14 cellular contexts compared by ENCODE assay signal in genomic region chr5:168972650-168973241, GRCh38.
"Had no signal": no experiment of that assay in that cellular context is flagged by ENCODE, and none has a peak within 500 bp of the region (broad histone marks: within the 10 kb centered on the region; RNA-seq: fewer than 3 reads in every experiment).

No MANE protein-coding gene starts in this region.

- H3K27ac ChIP-seq: stomach, thoracic aorta had no signal

- H3K36me3 Mint-ChIP-seq: naive thymus-derived CD4-positive, alpha-beta T cell had no signal

- H3K4me1 Mint-ChIP-seq: naive thymus-derived CD4-positive, alpha-beta T cell had no signal

- H3K36me3 ChIP-seq: stomach, thoracic aorta had no signal

- ATAC-seq: esophagus mucosa; naive thymus-derived CD4-positive, alpha-beta T cell had no signal

- H3K9me3 ChIP-seq: stomach, thoracic aorta had no signal

- H3K27me3 ChIP-seq: stomach had no signal

- H3K4me3 Mint-ChIP-seq: naive thymus-derived CD4-positive, alpha-beta T cell; nephron progenitor cell had no signal

- DNase-seq: effector memory CD4-positive, alpha-beta T cell; islet precursor cell; mammary epithelial cell; naive thymus-derived CD4-positive, alpha-beta T cell; nephron progenitor cell; posterior cingulate gyrus; small intestine; stimulated activated CD4-positive, alpha-beta T cell treated with anti-CD3 and anti-CD28 coated beads, Interleukin-12 subunit alpha, Interleukin-12 subunit beta, amount 100 ng/mL, for 4 hours; stimulated activated naive CD4-positive, alpha-beta T cell; stomach; substantia nigra; trophoblast cell had no signal

- H3K4me3 ChIP-seq: stomach, thoracic aorta had no signal

- H3K27ac Mint-ChIP-seq: naive thymus-derived CD4-positive, alpha-beta T cell; nephron progenitor cell had no signal
